Comparison of ENCODE assay signal across 1 cellular context in the genomic region with DNA sequence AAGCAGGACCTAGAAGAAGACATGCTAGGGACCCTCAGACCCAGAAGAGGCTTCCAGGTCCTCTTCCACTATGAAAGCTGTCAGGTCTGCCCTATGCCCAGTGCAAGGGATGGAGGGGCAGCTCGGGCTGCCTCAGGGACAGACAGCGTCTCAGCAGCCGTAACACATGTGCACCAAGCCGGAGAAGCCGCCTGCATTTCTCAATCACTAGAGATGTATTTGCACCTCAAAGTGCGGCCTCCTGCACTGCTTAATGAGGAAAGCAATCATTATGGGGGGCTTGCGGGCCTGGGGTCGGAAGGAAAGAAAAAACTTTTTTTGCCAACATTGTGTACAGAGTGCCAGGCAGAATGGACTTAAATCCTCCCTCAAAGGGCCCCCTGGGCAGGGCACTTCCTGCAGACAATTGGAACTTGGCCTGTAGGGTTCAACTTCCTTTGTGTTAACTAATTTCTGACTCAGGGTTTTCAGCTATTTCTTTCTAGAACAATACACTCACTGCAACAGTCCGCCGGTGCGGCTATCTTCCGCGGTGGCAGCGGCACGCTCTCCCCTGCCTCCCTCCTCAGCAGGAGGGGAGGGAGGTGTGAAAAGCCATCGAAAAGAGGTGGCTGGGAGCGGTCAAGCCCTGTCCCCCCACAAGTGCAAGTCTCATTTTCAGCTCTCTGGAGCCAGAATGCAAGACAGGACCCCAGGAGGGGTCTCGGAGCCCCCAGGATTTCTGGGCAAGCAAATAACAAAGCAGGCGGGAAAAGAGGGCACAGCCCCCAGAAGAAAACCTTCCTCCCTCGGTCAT.
A peak's percentile ranks its signal among the peaks of the same experiment; 100 is the strongest.
TF ChIP-seq lines count a peak whose summit lies in the region.

No MANE protein-coding gene starts in this region.

TF ChIP-seq in HepG2, 621 proteins besides CTCF, POLR2A, EP300 and RAD21 (continued from another document):
- TF ChIP-seq, protein P1, sequence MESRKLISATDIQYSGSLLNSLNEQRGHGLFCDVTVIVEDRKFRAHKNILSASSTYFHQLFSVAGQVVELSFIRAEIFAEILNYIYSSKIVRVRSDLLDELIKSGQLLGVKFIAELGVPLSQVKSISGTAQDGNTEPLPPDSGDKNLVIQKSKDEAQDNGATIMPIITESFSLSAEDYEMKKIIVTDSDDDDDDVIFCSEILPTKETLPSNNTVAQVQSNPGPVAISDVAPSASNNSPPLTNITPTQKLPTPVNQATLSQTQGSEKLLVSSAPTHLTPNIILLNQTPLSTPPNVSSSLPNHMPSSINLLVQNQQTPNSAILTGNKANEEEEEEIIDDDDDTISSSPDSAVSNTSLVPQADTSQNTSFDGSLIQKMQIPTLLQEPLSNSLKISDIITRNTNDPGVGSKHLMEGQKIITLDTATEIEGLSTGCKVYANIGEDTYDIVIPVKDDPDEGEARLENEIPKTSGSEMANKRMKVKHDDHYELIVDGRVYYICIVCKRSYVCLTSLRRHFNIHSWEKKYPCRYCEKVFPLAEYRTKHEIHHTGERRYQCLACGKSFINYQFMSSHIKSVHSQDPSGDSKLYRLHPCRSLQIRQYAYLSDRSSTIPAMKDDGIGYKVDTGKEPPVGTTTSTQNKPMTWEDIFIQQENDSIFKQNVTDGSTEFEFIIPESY (CRISPR knock-in tag; IDR thresholded peaks at IDR 0.05) = peak; percentile 40; the same call in 1 of the 2 replicates
